Comparison of ENCODE assay signal across 1 cellular context in the genomic region with DNA sequence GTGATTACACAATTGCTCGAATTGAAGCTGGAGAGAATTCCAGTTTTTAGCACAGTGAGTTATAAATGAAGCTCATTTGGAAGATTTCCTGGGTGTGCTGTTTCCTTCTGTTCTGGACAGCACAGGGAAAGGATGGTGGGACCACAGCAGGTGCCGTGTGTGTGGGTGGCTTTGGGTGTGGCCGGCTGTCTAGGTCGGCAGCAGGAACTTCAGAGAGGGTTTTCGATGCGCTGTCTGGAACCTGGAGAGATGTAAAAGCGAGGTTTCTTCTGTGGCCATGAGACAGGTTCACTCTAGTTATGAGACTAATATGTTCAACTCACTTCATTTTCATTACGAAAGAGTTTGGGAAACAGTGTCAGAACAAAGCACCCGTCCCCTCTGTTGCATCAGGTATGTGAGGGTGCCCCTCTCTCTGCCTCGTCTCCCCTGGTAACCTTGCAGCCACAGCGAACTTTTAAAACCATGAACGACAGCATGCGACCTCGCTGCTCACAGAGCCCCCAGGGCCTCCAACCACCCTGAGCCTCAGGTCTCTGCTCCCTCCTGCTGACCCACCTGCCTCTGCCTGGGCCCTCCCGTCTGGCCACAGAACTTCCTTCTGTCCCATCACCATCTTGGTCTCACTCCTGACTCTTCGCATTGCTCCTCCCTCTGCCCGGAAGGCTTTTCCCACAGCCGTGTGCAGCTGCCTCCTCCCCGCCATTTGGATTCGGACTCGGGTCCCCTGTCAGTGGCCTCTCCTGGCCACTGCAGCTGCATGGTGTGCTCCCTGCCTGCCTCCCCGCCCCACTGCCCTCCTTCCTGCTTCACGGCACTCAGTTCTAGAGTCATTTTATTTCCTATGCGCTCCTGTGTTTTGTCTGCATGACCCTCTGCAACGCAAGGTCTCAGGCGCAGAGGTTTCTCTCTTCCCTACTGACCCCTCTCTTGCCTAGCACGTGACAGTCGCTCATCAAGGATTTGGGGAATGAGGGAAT.
TF ChIP-seq lines count a peak whose summit lies in the region.

No MANE protein-coding gene starts in this region.

TF ChIP-seq in K562, 482 proteins besides CTCF, POLR2A, EP300 and RAD21 (continued from another document):
- TF ChIP-seq STAT6 (CRISPR knock-in tag; IDR thresholded peaks at IDR 0.05) (no peak), ZNF408 (CRISPR knock-in tag; IDR thresholded peaks at IDR 0.05; ENCODE audit: low read depth) (no peak), TCFL5 (CRISPR knock-in tag; conservative IDR thresholded peaks at IDR 0.05) (no peak), HDAC3 (IDR thresholded peaks at IDR 0.05; ENCODE audit: borderline replicate concordance, partially characterized antibody) (no peak), ZNF764 (CRISPR knock-in tag; IDR thresholded peaks at IDR 0.05; ENCODE audit: low read depth) (no peak), TEAD2 (tag; IDR thresholded peaks at IDR 0.05) (no peak), NR2F6 (CRISPR knock-in tag; IDR thresholded peaks at IDR 0.05) (no peak)
